ENCODE assay signal across 1 cellular context in the genomic region with DNA sequence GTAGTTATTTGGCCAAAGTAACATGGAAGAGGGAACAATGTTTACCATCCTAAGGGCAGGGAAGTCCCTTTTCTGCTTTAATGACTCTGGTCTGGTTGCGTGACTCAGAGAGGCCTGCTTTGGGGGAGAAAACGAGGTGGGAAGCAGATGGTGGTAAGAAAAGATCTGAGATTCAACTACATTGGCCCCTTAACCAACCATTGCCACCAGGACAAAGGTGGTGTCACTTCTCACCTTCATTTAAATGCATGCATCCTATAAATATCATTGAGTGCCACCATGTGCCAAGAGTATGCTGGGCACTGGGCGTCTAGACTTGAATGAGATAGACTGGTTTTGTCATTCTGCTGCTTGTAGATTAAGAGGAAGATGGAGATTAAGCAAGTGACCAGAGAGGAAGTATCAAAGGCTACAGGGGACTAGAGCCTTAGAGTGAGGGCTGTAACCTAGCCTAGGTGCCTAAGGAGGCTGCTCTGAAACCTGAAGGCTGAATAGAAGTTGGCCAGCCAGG.
TF ChIP-seq lines count a peak whose summit lies in the region.

No MANE protein-coding gene starts in this region.

TF ChIP-seq in GM12878, 131 proteins besides CTCF, POLR2A, EP300 and RAD21 (continues in another document):
- no peak for TF ChIP-seq TCF7 (IDR thresholded peaks at IDR 0.05; ENCODE audit: borderline replicate concordance)
- peak; percentile 77 for TF ChIP-seq IKZF1 (conservative IDR thresholded peaks at IDR 0.05)
- TF ChIP-seq TCF12 (IDR thresholded peaks at IDR 0.05; ENCODE audit: low read depth, low read length), result 0 out of 2 replicates have a peak, but pooled peaks have one; percentile 45
- no peak for TF ChIP-seq LARP7 (IDR thresholded peaks at IDR 0.05)
- TF ChIP-seq ZNF24 (IDR thresholded peaks at IDR 0.05), result no peak
- TF ChIP-seq NR2C1 (IDR thresholded peaks at IDR 0.05), result no peak
- no peak for TF ChIP-seq CHD4 (IDR thresholded peaks at IDR 0.05)
- TF ChIP-seq, protein P1, sequence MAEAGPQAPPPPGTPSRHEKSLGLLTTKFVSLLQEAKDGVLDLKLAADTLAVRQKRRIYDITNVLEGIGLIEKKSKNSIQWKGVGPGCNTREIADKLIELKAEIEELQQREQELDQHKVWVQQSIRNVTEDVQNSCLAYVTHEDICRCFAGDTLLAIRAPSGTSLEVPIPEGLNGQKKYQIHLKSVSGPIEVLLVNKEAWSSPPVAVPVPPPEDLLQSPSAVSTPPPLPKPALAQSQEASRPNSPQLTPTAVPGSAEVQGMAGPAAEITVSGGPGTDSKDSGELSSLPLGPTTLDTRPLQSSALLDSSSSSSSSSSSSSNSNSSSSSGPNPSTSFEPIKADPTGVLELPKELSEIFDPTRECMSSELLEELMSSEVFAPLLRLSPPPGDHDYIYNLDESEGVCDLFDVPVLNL (IDR thresholded peaks at IDR 0.05; ENCODE audit: low read depth, low read length), result no peak
- TF ChIP-seq MEF2A (IDR thresholded peaks at IDR 0.05; ENCODE audit: insufficient read depth, low read depth, low read length), result 0 out of 2 replicates have a peak, but pooled peaks have one; percentile 28
- TF ChIP-seq SREBF1 (IDR thresholded peaks at IDR 0.05; ENCODE audit: low read length), result no peak
- TF ChIP-seq ZNF207 (IDR thresholded peaks at IDR 0.05; ENCODE audit: borderline replicate concordance), result no peak
- TF ChIP-seq, protein P2, sequence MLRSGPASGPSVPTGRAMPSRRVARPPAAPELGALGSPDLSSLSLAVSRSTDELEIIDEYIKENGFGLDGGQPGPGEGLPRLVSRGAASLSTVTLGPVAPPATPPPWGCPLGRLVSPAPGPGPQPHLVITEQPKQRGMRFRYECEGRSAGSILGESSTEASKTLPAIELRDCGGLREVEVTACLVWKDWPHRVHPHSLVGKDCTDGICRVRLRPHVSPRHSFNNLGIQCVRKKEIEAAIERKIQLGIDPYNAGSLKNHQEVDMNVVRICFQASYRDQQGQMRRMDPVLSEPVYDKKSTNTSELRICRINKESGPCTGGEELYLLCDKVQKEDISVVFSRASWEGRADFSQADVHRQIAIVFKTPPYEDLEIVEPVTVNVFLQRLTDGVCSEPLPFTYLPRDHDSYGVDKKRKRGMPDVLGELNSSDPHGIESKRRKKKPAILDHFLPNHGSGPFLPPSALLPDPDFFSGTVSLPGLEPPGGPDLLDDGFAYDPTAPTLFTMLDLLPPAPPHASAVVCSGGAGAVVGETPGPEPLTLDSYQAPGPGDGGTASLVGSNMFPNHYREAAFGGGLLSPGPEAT (IDR thresholded peaks at IDR 0.05; ENCODE audit: low read depth), result peak; percentile 64
- no peak for TF ChIP-seq ZNF274 (IDR thresholded peaks at IDR 0.05; ENCODE audit: insufficient read depth, insufficient read length)
- no peak for TF ChIP-seq FOXK2 (IDR thresholded peaks at IDR 0.05)
- TF ChIP-seq ZNF217 (IDR thresholded peaks at IDR 0.05), result peak; percentile 33; the same call in 1 of the 2 replicates
- TF ChIP-seq, protein P3, sequence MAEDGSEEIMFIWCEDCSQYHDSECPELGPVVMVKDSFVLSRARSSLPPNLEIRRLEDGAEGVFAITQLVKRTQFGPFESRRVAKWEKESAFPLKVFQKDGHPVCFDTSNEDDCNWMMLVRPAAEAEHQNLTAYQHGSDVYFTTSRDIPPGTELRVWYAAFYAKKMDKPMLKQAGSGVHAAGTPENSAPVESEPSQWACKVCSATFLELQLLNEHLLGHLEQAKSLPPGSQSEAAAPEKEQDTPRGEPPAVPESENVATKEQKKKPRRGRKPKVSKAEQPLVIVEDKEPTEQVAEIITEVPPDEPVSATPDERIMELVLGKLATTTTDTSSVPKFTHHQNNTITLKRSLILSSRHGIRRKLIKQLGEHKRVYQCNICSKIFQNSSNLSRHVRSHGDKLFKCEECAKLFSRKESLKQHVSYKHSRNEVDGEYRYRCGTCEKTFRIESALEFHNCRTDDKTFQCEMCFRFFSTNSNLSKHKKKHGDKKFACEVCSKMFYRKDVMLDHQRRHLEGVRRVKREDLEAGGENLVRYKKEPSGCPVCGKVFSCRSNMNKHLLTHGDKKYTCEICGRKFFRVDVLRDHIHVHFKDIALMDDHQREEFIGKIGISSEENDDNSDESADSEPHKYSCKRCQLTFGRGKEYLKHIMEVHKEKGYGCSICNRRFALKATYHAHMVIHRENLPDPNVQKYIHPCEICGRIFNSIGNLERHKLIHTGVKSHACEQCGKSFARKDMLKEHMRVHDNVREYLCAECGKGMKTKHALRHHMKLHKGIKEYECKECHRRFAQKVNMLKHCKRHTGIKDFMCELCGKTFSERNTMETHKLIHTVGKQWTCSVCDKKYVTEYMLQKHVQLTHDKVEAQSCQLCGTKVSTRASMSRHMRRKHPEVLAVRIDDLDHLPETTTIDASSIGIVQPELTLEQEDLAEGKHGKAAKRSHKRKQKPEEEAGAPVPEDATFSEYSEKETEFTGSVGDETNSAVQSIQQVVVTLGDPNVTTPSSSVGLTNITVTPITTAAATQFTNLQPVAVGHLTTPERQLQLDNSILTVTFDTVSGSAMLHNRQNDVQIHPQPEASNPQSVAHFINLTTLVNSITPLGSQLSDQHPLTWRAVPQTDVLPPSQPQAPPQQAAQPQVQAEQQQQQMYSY (CRISPR knock-in tag; IDR thresholded peaks at IDR 0.05), result no peak
- TF ChIP-seq BMI1 (IDR thresholded peaks at IDR 0.05; ENCODE audit: borderline replicate concordance), result no peak
- no peak for TF ChIP-seq ESRRA (IDR thresholded peaks at IDR 0.05; ENCODE audit: low read length)
- TF ChIP-seq CBX3 (IDR thresholded peaks at IDR 0.05; ENCODE audit: borderline replicate concordance, low read depth), result no peak
- TF ChIP-seq YY1 (IDR thresholded peaks at IDR 0.05; ENCODE audit: low read depth, low read length), result no peak
- 0 out of 2 replicates have a peak, but pooled peaks have one; percentile 42 for TF ChIP-seq TBL1XR1 (IDR thresholded peaks at IDR 0.05; ENCODE audit: low read depth, low read length)
- TF ChIP-seq GABPA (IDR thresholded peaks at IDR 0.05; ENCODE audit: low read depth), result no peak
- no peak for TF ChIP-seq ETV6 (conservative IDR thresholded peaks at IDR 0.05 in 1 of 2, IDR thresholded peaks at IDR 0.05 in 1 of 2; ENCODE audit: borderline replicate concordance in 1 of 2, low read depth in 1 of 2)
- TF ChIP-seq SUPT20H (IDR thresholded peaks at IDR 0.05; ENCODE audit: borderline replicate concordance, control insufficient read depth, low read depth, low read length), result no peak
- TF ChIP-seq MTA3 (IDR thresholded peaks at IDR 0.05; ENCODE audit: borderline replicate concordance, low read length), result no peak
- no peak for TF ChIP-seq KLF5 (IDR thresholded peaks at IDR 0.05; ENCODE audit: partially characterized antibody)
- no peak for TF ChIP-seq CREB1 (IDR thresholded peaks at IDR 0.05; ENCODE audit: low read depth)
- TF ChIP-seq, protein P4, sequence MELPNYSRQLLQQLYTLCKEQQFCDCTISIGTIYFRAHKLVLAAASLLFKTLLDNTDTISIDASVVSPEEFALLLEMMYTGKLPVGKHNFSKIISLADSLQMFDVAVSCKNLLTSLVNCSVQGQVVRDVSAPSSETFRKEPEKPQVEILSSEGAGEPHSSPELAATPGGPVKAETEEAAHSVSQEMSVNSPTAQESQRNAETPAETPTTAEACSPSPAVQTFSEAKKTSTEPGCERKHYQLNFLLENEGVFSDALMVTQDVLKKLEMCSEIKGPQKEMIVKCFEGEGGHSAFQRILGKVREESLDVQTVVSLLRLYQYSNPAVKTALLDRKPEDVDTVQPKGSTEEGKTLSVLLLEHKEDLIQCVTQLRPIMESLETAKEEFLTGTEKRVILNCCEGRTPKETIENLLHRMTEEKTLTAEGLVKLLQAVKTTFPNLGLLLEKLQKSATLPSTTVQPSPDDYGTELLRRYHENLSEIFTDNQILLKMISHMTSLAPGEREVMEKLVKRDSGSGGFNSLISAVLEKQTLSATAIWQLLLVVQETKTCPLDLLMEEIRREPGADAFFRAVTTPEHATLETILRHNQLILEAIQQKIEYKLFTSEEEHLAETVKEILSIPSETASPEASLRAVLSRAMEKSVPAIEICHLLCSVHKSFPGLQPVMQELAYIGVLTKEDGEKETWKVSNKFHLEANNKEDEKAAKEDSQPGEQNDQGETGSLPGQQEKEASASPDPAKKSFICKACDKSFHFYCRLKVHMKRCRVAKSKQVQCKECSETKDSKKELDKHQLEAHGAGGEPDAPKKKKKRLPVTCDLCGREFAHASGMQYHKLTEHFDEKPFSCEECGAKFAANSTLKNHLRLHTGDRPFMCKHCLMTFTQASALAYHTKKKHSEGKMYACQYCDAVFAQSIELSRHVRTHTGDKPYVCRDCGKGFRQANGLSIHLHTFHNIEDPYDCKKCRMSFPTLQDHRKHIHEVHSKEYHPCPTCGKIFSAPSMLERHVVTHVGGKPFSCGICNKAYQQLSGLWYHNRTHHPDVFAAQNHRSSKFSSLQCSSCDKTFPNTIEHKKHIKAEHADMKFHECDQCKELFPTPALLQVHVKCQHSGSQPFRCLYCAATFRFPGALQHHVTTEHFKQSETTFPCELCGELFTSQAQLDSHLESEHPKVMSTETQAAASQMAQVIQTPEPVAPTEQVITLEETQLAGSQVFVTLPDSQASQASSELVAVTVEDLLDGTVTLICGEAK (IDR thresholded peaks at IDR 0.05; ENCODE audit: borderline replicate concordance), result no peak
- TF ChIP-seq GATAD2B (conservative IDR thresholded peaks at IDR 0.05; ENCODE audit: low read depth), result peak; percentile 44; the same call in 1 of the 2 replicates
- TF ChIP-seq, protein P5, sequence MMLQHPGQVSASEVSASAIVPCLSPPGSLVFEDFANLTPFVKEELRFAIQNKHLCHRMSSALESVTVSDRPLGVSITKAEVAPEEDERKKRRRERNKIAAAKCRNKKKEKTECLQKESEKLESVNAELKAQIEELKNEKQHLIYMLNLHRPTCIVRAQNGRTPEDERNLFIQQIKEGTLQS (IDR thresholded peaks at IDR 0.05; ENCODE audit: borderline replicate concordance, extremely low read depth, low read depth, low read length), result no peak
- no peak for TF ChIP-seq HCFC1 (IDR thresholded peaks at IDR 0.05; ENCODE audit: low read length)
- peak; percentile 48; the same call in 1 of the 2 replicates for TF ChIP-seq EED (IDR thresholded peaks at IDR 0.05; ENCODE audit: low read depth)
- TF ChIP-seq, protein P6, sequence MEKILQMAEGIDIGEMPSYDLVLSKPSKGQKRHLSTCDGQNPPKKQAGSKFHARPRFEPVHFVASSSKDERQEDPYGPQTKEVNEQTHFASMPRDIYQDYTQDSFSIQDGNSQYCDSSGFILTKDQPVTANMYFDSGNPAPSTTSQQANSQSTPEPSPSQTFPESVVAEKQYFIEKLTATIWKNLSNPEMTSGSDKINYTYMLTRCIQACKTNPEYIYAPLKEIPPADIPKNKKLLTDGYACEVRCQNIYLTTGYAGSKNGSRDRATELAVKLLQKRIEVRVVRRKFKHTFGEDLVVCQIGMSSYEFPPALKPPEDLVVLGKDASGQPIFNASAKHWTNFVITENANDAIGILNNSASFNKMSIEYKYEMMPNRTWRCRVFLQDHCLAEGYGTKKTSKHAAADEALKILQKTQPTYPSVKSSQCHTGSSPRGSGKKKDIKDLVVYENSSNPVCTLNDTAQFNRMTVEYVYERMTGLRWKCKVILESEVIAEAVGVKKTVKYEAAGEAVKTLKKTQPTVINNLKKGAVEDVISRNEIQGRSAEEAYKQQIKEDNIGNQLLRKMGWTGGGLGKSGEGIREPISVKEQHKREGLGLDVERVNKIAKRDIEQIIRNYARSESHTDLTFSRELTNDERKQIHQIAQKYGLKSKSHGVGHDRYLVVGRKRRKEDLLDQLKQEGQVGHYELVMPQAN (conservative IDR thresholded peaks at IDR 0.05), result no peak
- no peak for TF ChIP-seq RFX5 (IDR thresholded peaks at IDR 0.05; ENCODE audit: low read depth, low read length)
- peak; percentile 38 for TF ChIP-seq RELA (IDR thresholded peaks at IDR 0.05; ENCODE audit: borderline replicate concordance, partially characterized antibody)
- TF ChIP-seq NR2F1 (conservative IDR thresholded peaks at IDR 0.05), result peak; percentile 53; the same call in 1 of the 2 replicates
- TF ChIP-seq, protein P7, sequence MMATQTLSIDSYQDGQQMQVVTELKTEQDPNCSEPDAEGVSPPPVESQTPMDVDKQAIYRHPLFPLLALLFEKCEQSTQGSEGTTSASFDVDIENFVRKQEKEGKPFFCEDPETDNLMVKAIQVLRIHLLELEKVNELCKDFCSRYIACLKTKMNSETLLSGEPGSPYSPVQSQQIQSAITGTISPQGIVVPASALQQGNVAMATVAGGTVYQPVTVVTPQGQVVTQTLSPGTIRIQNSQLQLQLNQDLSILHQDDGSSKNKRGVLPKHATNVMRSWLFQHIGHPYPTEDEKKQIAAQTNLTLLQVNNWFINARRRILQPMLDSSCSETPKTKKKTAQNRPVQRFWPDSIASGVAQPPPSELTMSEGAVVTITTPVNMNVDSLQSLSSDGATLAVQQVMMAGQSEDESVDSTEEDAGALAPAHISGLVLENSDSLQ (IDR thresholded peaks at IDR 0.05), result no peak
- no peak for TF ChIP-seq POLR2AphosphoS2 (IDR thresholded peaks at IDR 0.05; ENCODE audit: low read depth, low read length)
- no peak for TF ChIP-seq TAF1 (IDR thresholded peaks at IDR 0.05; ENCODE audit: borderline replicate concordance, low read depth, low read length)
- TF ChIP-seq, protein P8, sequence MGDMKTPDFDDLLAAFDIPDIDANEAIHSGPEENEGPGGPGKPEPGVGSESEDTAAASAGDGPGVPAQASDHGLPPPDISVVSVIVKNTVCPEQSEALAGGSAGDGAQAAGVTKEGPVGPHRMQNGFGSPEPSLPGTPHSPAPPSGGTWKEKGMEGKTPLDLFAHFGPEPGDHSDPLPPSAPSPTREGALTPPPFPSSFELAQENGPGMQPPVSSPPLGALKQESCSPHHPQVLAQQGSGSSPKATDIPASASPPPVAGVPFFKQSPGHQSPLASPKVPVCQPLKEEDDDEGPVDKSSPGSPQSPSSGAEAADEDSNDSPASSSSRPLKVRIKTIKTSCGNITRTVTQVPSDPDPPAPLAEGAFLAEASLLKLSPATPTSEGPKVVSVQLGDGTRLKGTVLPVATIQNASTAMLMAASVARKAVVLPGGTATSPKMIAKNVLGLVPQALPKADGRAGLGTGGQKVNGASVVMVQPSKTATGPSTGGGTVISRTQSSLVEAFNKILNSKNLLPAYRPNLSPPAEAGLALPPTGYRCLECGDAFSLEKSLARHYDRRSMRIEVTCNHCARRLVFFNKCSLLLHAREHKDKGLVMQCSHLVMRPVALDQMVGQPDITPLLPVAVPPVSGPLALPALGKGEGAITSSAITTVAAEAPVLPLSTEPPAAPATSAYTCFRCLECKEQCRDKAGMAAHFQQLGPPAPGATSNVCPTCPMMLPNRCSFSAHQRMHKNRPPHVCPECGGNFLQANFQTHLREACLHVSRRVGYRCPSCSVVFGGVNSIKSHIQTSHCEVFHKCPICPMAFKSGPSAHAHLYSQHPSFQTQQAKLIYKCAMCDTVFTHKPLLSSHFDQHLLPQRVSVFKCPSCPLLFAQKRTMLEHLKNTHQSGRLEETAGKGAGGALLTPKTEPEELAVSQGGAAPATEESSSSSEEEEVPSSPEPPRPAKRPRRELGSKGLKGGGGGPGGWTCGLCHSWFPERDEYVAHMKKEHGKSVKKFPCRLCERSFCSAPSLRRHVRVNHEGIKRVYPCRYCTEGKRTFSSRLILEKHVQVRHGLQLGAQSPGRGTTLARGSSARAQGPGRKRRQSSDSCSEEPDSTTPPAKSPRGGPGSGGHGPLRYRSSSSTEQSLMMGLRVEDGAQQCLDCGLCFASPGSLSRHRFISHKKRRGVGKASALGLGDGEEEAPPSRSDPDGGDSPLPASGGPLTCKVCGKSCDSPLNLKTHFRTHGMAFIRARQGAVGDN (IDR thresholded peaks at IDR 0.05), result peak; percentile 93
- no peak for TF ChIP-seq CHD2 (IDR thresholded peaks at IDR 0.05; ENCODE audit: borderline replicate concordance, low read depth, low read length)
- TF ChIP-seq ZNF622 (IDR thresholded peaks at IDR 0.05), result no peak
- TF ChIP-seq PML (IDR thresholded peaks at IDR 0.05; ENCODE audit: low read length), result no peak
- TF ChIP-seq TARDBP (IDR thresholded peaks at IDR 0.05; ENCODE audit: borderline replicate concordance), result no peak
